Comparison of ENCODE assay signal across 8 cellular contexts in the genomic region with DNA sequence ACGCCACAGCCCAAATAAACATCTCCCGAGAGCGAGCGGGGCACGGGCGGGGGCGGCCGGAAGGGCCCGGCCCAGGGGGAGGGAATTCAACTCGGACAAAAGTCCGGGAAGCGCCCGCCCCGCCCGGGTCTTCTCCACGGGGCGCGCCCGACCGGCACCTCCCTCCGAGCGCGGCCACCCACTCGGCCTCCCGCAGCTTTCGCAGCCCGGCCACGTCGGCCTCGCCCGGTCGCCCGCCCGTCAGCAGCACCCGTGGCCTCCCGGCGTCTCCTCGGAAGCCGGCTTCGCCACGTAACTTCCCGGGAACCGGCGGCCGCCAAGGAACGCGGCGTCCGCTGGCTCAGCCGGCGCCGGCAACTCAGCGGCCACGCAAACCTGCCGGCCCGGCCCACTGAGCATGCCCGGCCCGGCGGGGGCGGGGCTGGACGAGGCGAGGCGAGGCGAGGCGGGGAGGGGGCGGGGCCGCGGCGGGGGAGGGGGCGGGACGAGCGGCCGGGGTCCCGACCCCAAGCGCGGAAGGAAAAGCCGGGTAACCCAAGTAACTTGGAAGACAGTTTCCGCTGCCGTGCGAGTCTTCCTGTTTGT. TPM values are rescaled to one million over a fixed set of nuclear protein-coding genes. Genes with fewer than 3 reads are reported as not detected.
DNase-seq lines count a peak whose midpoint lies in the region; ATAC-seq, FAIRE-seq and TF ChIP-seq lines count a peak whose summit lies in the region.

A gene (minus strand): TSS at position 369 of the 585 bp plus-strand sequence. CDS start 440 bp downstream, outside the sequence.

- peaks cover 27% of the 10 kb centered on the region for H4K20me1 ChIP-seq in IMR-90 (ENCODE audit: insufficient read depth, low read length)

- H3K4ac ChIP-seq in IMR-90 (ENCODE audit: low read depth, low read length) = peak within 1 kb of the TSS; percentile 88

- dilution Hi-C loops in IMR-90 (cut with HindIII; ENCODE audit: low sequenced_read_pairs, unreplicated experiment) = no loop called here

- TF ChIP-seq CTCF in IMR-90 (conservative IDR thresholded peaks at IDR 0.05; ENCODE audit: low read depth, low read length) = no peak
- TF ChIP-seq CTCF in VCaP (conservative IDR thresholded peaks at IDR 0.05) = no peak
- no peak for TF ChIP-seq CTCF in fibroblast of the aortic adventitia (IDR thresholded peaks at IDR 0.05; ENCODE audit: insufficient read depth, low read length)

- peak within 1 kb of the TSS; percentile 75 for H4K5ac ChIP-seq in IMR-90 (ENCODE audit: low read depth, low read length)

- intact Hi-C loops in IMR-90 (cut with micrococcal nuclease) = no loop called here

- DNase-seq in Daoy (ENCODE audit: low read depth) = peak; percentile 86
- peak; percentile 74 for DNase-seq in IMR-90
- DNase-seq in fibroblast of the aortic adventitia (ENCODE audit: low read depth) = peak; percentile 62
- peak; percentile 88 for DNase-seq in urothelium cell line (ENCODE audit: low spot score)
- DNase-seq in stimulated activated CD4-positive, alpha-beta T cell treated with anti-CD3 and anti-CD28 coated beads, Interleukin-4, amount 100 ng/mL, for 4 hours = no peak

- H3K9me1 ChIP-seq in IMR-90 (ENCODE audit: insufficient read depth, low read length) = peaks cover 5% of the 10 kb centered on the region; the same call in 1 of the 2 replicates

- 0 out of 2 replicates have a peak, but pooled peaks have one; percentile 19 for TF ChIP-seq RAD21 in IMR-90 (IDR thresholded peaks at IDR 0.05; ENCODE audit: low read length)

- no TSS peak for BruUV-seq in IMR-90 (replicated peaks; lab: Mats Ljungman, UMichigan)

- H2BK120ac ChIP-seq in IMR-90 (ENCODE audit: low read depth, low read length) = peak within 1 kb of the TSS; percentile 92

- H2BK20ac ChIP-seq in IMR-90 (ENCODE audit: low read depth, low read length) = peak within 1 kb of the TSS; percentile 86; the same call in 1 of the 2 replicates

- in situ Hi-C loops in IMR-90 (cut with MboI; ENCODE audit: low sequenced_read_pairs) = no loop called here

- H3K4me2 ChIP-seq in IMR-90 (ENCODE audit: low read depth, low read length) = peak within 1 kb of the TSS; percentile 99

- peak within 1 kb of the TSS; percentile 63 for H3K18ac ChIP-seq in IMR-90 (ENCODE audit: low read depth, low read length)

- peak within 1 kb of the TSS; percentile 84 for H3K56ac ChIP-seq in IMR-90 (ENCODE audit: extremely low read depth, insufficient read depth, low read length)

- H3K4me1 ChIP-seq in IMR-90 (ENCODE audit: control insufficient read depth, insufficient read depth, low read length) (peaks cover 7% of the 10 kb centered on the region), muscle layer of colon (ENCODE audit: insufficient read depth, low read length) (no peaks in the 10 kb centered on the region)

- CTCF ChIA-PET in IMR-90 (lab: Yijun Ruan, JAX) = interaction anchor here (1.9 kb wide), 1 partner anchor 104 kb away, joined by 10 read pairs; no protein-coding TSS in a partner anchor

- WGBS in IMR-90 (ENCODE audit: extremely low coverage in 2 of 2, insufficient read length in 1 of 2), 2 experiments = 0% methylated on average over 25 of the region's 80 CpGs; no CpG with 5 or more reads in 1 of the 2 experiments

- H3K27ac ChIP-seq in IMR-90 (ENCODE audit: insufficient read depth, low read length) = peak within 1 kb of the TSS; percentile 99
- H3K27ac ChIP-seq in VCaP = peak within 1 kb of the TSS; percentile 97
- peak within 1 kb of the TSS; percentile 88 for H3K27ac ChIP-seq in muscle layer of colon (ENCODE audit: low read depth, low read length)

- no peaks in the 10 kb centered on the region for H3K9me3 ChIP-seq in IMR-90 (ENCODE audit: control insufficient read depth, insufficient read depth, low read length)
- H3K9me3 ChIP-seq in muscle layer of colon (ENCODE audit: low read length) = no peaks in the 10 kb centered on the region

- H2AK9ac ChIP-seq in IMR-90 (replicated peaks; ENCODE audit: low read depth, low read length, poor library complexity) = peak within 1 kb of the TSS; percentile 94

- POLR2A ChIA-PET in IMR-90 (lab: Charles Lee; ENCODE audit: unreplicated experiment) = no interaction called here

- H3K9ac ChIP-seq in IMR-90 (ENCODE audit: low read depth, low read length) (peak within 1 kb of the TSS; percentile 90), muscle layer of colon (ENCODE audit: low read length) (peak within 1 kb of the TSS; percentile 28)

- FAIRE-seq in urothelium cell line (lab: Jason Lieb, UNC) = peak; percentile 59

- H4K8ac ChIP-seq in IMR-90 (ENCODE audit: low read depth in 2 of 2, low read length in 2 of 2) = peak within 1 kb of the TSS; percentile 65 to 86

- H2AFZ ChIP-seq in IMR-90 (replicated peaks; ENCODE audit: low read length, poor library complexity) = peak within 1 kb of the TSS; percentile 98

- H3K36me3 ChIP-seq in IMR-90 (ENCODE audit: control insufficient read depth, insufficient read depth, low read length) (no peaks in the 10 kb centered on the region), muscle layer of colon (ENCODE audit: insufficient read depth, low read length) (no peaks in the 10 kb centered on the region)

- H2BK15ac ChIP-seq in IMR-90 (ENCODE audit: low read depth, low read length) = peak within 1 kb of the TSS; percentile 82; the same call in 2 of the 3 replicates

- peak within 1 kb of the TSS; percentile 99 for H2BK5ac ChIP-seq in IMR-90 (ENCODE audit: low read depth, low read length, poor library complexity, severe bottlenecking)

- H3K4me3 ChIP-seq in IMR-90 (ENCODE audit: insufficient read depth, low read depth, low read length) (peak within 1 kb of the TSS; percentile 95), fibroblast of the aortic adventitia (ENCODE audit: low read depth, low read length) (peak within 1 kb of the TSS; percentile 82), muscle layer of colon (ENCODE audit: low read depth in 1 of 2, low read length in 2 of 2) (peak within 1 kb of the TSS; percentile 70 to 89)

- peak within 1 kb of the TSS; percentile 84 for H3K14ac ChIP-seq in IMR-90 (replicated peaks; ENCODE audit: low read depth, low read length)

- peak within 1 kb of the TSS; percentile 92 for H3K23ac ChIP-seq in IMR-90 (ENCODE audit: low read depth, low read length)

- peak within 1 kb of the TSS; percentile 90 for H4K91ac ChIP-seq in IMR-90 (ENCODE audit: insufficient read depth, low read depth, low read length)

- peak; percentile 96 for TF ChIP-seq POLR2A in IMR-90 (IDR thresholded peaks at IDR 0.05; ENCODE audit: low read depth, low read length)

- H3K27me3 ChIP-seq in IMR-90 (ENCODE audit: control insufficient read depth, insufficient read depth, low read length) = no peaks in the 10 kb centered on the region
- no peaks in the 10 kb centered on the region for H3K27me3 ChIP-seq in muscle layer of colon (ENCODE audit: control insufficient read depth in 1 of 2, insufficient read depth in 2 of 2, low read length in 2 of 2)

- peak; percentile 90 for ATAC-seq in IMR-90 (ENCODE audit: low read depth)
- ATAC-seq in GM19035 (IDR thresholded peaks at IDR 0.05; ENCODE audit: unreplicated experiment) = no peak

- H3K79me1 ChIP-seq in IMR-90 (ENCODE audit: low read depth in 1 of 2, low read length in 2 of 2) = 0 out of 4 replicates have a peak, but pooled peaks cover 0 to 3% of the 10 kb centered on the region in 2 experiments

- H2AK5ac ChIP-seq in IMR-90 (ENCODE audit: low read depth, low read length) = peak within 1 kb of the TSS; percentile 83

TF ChIP-seq in IMR-90, 13 proteins besides CTCF, POLR2A, EP300 and RAD21:
- TF ChIP-seq CHD1 (IDR thresholded peaks at IDR 0.05; ENCODE audit: low read depth, low read length) = no peak
- peak; percentile 49; the same call in 1 of the 2 replicates for TF ChIP-seq MAZ (IDR thresholded peaks at IDR 0.05; ENCODE audit: borderline replicate concordance, low read depth, low read length)

RNA-seq across cellular contexts. Expression of the gene that starts here (rescaled TPM):
- 25.2 and 29.4 TPM in 2 replicates for total RNA-seq in Daoy (2014; rRNA removed; shearing (Covaris generic))
- total RNA-seq in IMR-90 (2012; rRNA removed) (43.4 and 61.7 TPM in 2 replicates), fibroblast of the aortic adventitia (ENCODE audit: low replicate concordance) (94.2 and 95.3 TPM in 2 replicates)
- polyA plus RNA-seq in IMR-90 (2012; rRNA removed) = 41.9 and 42.2 TPM in 2 replicates
- 13.8 and 15.5 TPM in 2 replicates for polyA plus RNA-seq in IMR-90 (2012; cell fraction: cytosol; rRNA removed)
- 15.4 and 56.9 TPM in 2 replicates for polyA plus RNA-seq in IMR-90 (2012; cell fraction: nucleus; rRNA removed; ENCODE audit: low replicate concordance)

Comparison
In these comparisons a context has a peak if more than half of its experiments do, and no peak if none do; other contexts are left out.
1. DNase-seq: peak in Daoy (single experiment), IMR-90 (single experiment), fibroblast of the aortic adventitia (single experiment) and urothelium cell line (single experiment); none in stimulated activated CD4-positive, alpha-beta T cell treated with anti-CD3 and anti-CD28 coated beads, Interleukin-4, amount 100 ng/mL, for 4 hours (0 of 2).
2. Peak in every context shown above with its lines, with median percentiles within 50 percentile points of each other: H3K27ac ChIP-seq and H3K4me3 ChIP-seq.